ENCODE assay signal across 17 cellular contexts in genomic region chr16:17555176-17555575, GRCh38.
DNase-seq lines count a peak whose midpoint lies in the region; ATAC-seq and TF ChIP-seq lines count a peak whose summit lies in the region.
"Had no signal": no experiment of that assay in that cellular context is flagged by ENCODE, and none has a peak within 500 bp of the region (broad histone marks: within the 10 kb centered on the region; RNA-seq: fewer than 3 reads in every experiment).

No MANE protein-coding gene starts in this region.

- ATAC-seq in GM18858 (IDR thresholded peaks at IDR 0.05; ENCODE audit: unreplicated experiment), result no peak
- ATAC-seq: left cardiac atrium, sciatic nerve had no signal

- no peak overlapping the region for H3K4me3 Mint-ChIP-seq in activated naive CD4-positive, alpha-beta T cell treated with anti-CD3 and anti-CD28 coated beads, Interleukin-2, amount 10 ng/mL, durations not matched to agents 7 days and 5 days
- H3K4me3 Mint-ChIP-seq: activated T-cell treated with anti-CD3 and anti-CD28 coated beads, Interleukin-2, amount 50 U/mL, for 24 hours; CD8-positive, alpha-beta memory T cell had no signal

- no peak overlapping the region for H3K4me3 ChIP-seq in suprapubic skin

- no peaks in the 10 kb centered on the region for H3K27me3 ChIP-seq in suprapubic skin

- TF ChIP-seq EP300 in suprapubic skin (IDR thresholded peaks at IDR 0.05), result no peak

- DNase-seq in GM04503 (ENCODE audit: low read depth), result peak; percentile 68
- DNase-seq in RWPE1 (ENCODE audit: low spot score), result peak; percentile 51
- no peak for DNase-seq in epithelial cell of prostate (ENCODE audit: low read depth, low spot score)
- peak; percentile 28 for DNase-seq in smooth muscle cell of the brain vasculature (ENCODE audit: low read depth, low spot score)
- DNase-seq in suprapubic skin (ENCODE audit: low spot score in 2 of 2), result no peak
- DNase-seq in NCI-H774 (lab: John Stamatoyannopoulos, UW), result no peak
- no peak for DNase-seq in activated naive CD4-positive, alpha-beta T cell treated with anti-CD3 and anti-CD28 coated beads, Interleukin-2, amount 10 ng/mL, durations not matched to agents 7 days and 5 days
- DNase-seq: activated CD4-positive, alpha-beta T cell treated with anti-CD3 and anti-CD28 coated beads, Interleukin-2, amount 50 U/mL, for 4 hours; activated T-cell treated with anti-CD3 and anti-CD28 coated beads, Interleukin-2, amount 50 U/mL, for 24 hours; CD8-positive, alpha-beta memory T cell; cortex of kidney; left cardiac atrium; NCI-H1436 treated with DMSO at 0.1 percent for 48 hours; stimulated activated CD4-positive, alpha-beta T cell treated with anti-CD3 and anti-CD28 coated beads, Interleukin-4, amount 100 ng/mL, for 24 hours had no signal

- no peak overlapping the region for H3K27ac Mint-ChIP-seq in activated naive CD4-positive, alpha-beta T cell treated with anti-CD3 and anti-CD28 coated beads, Interleukin-2, amount 10 ng/mL, durations not matched to agents 7 days and 5 days
- H3K27ac Mint-ChIP-seq: activated T-cell treated with anti-CD3 and anti-CD28 coated beads, Interleukin-2, amount 50 U/mL, for 24 hours; CD8-positive, alpha-beta memory T cell had no signal

- CTCF ChIA-PET in RWPE1 (lab: Yijun Ruan, JAX), result no interaction called here
- CTCF ChIA-PET in activated naive CD4-positive, alpha-beta T cell treated with anti-CD3 and anti-CD28 coated beads, Interleukin-2, amount 10 ng/mL, durations not matched to agents 7 days and 5 days (lab: Charles Lee), result interaction anchor here (1.2 to 1.3 kb wide), 2 partner anchors 28 to 694 kb away, joined by 3 read pairs; no protein-coding TSS in a partner anchor

- WGBS in suprapubic skin, result 68% methylated on average over 5 of the region's 5 CpGs

- H3K9me3 ChIP-seq in suprapubic skin, result no peaks in the 10 kb centered on the region

- H3K9me3 Mint-ChIP-seq in activated naive CD4-positive, alpha-beta T cell treated with anti-CD3 and anti-CD28 coated beads, Interleukin-2, amount 10 ng/mL, durations not matched to agents 7 days and 5 days, result no peaks in the 10 kb centered on the region
- H3K9me3 Mint-ChIP-seq: activated T-cell treated with anti-CD3 and anti-CD28 coated beads, Interleukin-2, amount 50 U/mL, for 24 hours; CD8-positive, alpha-beta memory T cell had no signal

- no peaks in the 10 kb centered on the region for H3K4me1 Mint-ChIP-seq in activated naive CD4-positive, alpha-beta T cell treated with anti-CD3 and anti-CD28 coated beads, Interleukin-2, amount 10 ng/mL, durations not matched to agents 7 days and 5 days

- H3K4me1 ChIP-seq in suprapubic skin, result no peaks in the 10 kb centered on the region

- H3K36me3 Mint-ChIP-seq in activated naive CD4-positive, alpha-beta T cell treated with anti-CD3 and anti-CD28 coated beads, Interleukin-2, amount 10 ng/mL, durations not matched to agents 7 days and 5 days, result no peaks in the 10 kb centered on the region
- H3K36me3 Mint-ChIP-seq: CD8-positive, alpha-beta memory T cell had no signal

- H3K27ac ChIP-seq in RWPE1 (no peak overlapping the region), epithelial cell of prostate (peak overlapping the region; percentile 52), suprapubic skin (no peak overlapping the region)
- H3K27ac ChIP-seq: KMS-11 had no signal

- no peak for TF ChIP-seq POLR2A in suprapubic skin (IDR thresholded peaks at IDR 0.05)

- POLR2A ChIA-PET in RWPE1 (lab: Yijun Ruan, JAX; ENCODE audit: low non-redundant PET), result no interaction called here

- H3K27me3 Mint-ChIP-seq in activated naive CD4-positive, alpha-beta T cell treated with anti-CD3 and anti-CD28 coated beads, Interleukin-2, amount 10 ng/mL, durations not matched to agents 7 days and 5 days, result peaks cover 13% of the 10 kb centered on the region

- no peaks in the 10 kb centered on the region for H3K36me3 ChIP-seq in suprapubic skin

- TF ChIP-seq CTCF in RWPE1 (conservative IDR thresholded peaks at IDR 0.05; ENCODE audit: low read depth) (no peak), suprapubic skin (IDR thresholded peaks at IDR 0.05) (no peak)

Comparison
In these comparisons a context has a peak if more than half of its experiments do, and no peak if none do; other contexts are left out.
1. DNase-seq: peak in GM04503 (single experiment), RWPE1 (single experiment) and smooth muscle cell of the brain vasculature (single experiment); none in epithelial cell of prostate (single experiment), suprapubic skin (0 of 2), NCI-H774 (single experiment) and activated naive CD4-positive, alpha-beta T cell treated with anti-CD3 and anti-CD28 coated beads, Interleukin-2, amount 10 ng/mL, durations not matched to agents 7 days and 5 days (single experiment).